In the genomic region with DNA sequence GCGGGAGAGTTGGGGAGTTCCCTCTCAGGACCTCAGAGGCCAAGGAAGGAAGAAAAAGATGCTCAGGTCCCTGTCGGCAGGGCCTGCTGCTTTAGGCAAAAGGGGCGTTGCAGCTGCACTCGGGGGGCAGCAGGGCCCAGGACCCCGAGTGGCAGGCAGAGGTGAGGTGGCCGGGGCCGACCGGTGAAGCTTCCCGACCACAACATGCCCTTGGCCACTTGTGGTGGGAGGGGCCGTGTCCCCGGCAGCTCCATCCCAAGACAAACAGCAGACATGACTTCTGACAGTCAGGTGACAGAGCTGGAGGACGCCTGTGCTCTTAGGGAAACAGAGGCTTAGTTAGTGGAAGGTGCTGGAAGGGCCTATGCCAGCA, we compare ENCODE assay signal across 12 cellular contexts. TPM values are rescaled to one million over a fixed set of nuclear protein-coding genes. Genes with fewer than 3 reads are reported as not detected.
DNase-seq lines count a peak whose midpoint lies in the region; ATAC-seq and TF ChIP-seq lines count a peak whose summit lies in the region.
"Had no signal": no experiment of that assay in that cellular context is flagged by ENCODE, and none has a peak within 500 bp of the region (broad histone marks: within the 10 kb centered on the region; RNA-seq: fewer than 3 reads in every experiment).

No MANE protein-coding gene starts in this region.

- H3K4me1 ChIP-seq in HCT116 (ENCODE audit: control insufficient read depth in 1 of 2, insufficient read depth in 2 of 2, low read length in 2 of 2) (peaks cover 0 to 4% of the 10 kb centered on the region in 2 experiments; a peak in 1 of 4 replicates), PC-9 (replicated peaks; ENCODE audit: insufficient read depth) (no peaks in the 10 kb centered on the region)

- no peak overlapping the region for H3K9ac ChIP-seq in HCT116 (ENCODE audit: low read length)
- H3K9ac ChIP-seq: BLaER1 had no signal

- ATAC-seq in HCT116: no peak

- intact Hi-C loops in HCT116 (cut with micrococcal nuclease) (no loop called here), PC-9 (cut with micrococcal nuclease; ENCODE audit: unreplicated experiment) (no loop called here)

- BruUV-seq in HCT116 (replicated peaks; lab: Mats Ljungman, UMichigan) (no TSS peak), PC-9 (replicated peaks; lab: Mats Ljungman, UMichigan) (no TSS peak)

- no peak for DNase-seq in T-helper 2 cell treated with Interferon-gamma antibody and Interleukin-4, amounts not matched to agents 5 μg/mL and 100 μg/mL, for 36 hours (ENCODE audit: low spot score)
- DNase-seq in T-helper 2 cell (no peak), HCT116 (ENCODE audit: low read depth, low spot score) (no peak), coronary artery (ENCODE audit: low spot score) (peak; percentile 69), islet precursor cell (peak; percentile 35), Kasumi-1 (lab: John Stamatoyannopoulos, UW) (no peak), iPS-NIHi7 (ENCODE audit: extremely low spot score) (no peak), PC-9 (no peak)
- DNase-seq: CD8-positive, alpha-beta memory T cell; DMS53 had no signal

- H3K27me3 Mint-ChIP-seq in T-helper 2 cell treated with Interferon-gamma antibody and Interleukin-4, amounts not matched to agents 5 μg/mL and 100 μg/mL, for 36 hours (ENCODE audit: low read depth): no peaks in the 10 kb centered on the region
- H3K27me3 Mint-ChIP-seq: CD8-positive, alpha-beta memory T cell had no signal

- H3K27me3 ChIP-seq in HCT116 (ENCODE audit: insufficient read depth, low read length) (no peaks in the 10 kb centered on the region), PC-9 (ENCODE audit: insufficient read depth, low read depth) (no peaks in the 10 kb centered on the region)
- H3K27me3 ChIP-seq: BLaER1 had no signal

- H3K9me2 ChIP-seq in HCT116 (ENCODE audit: insufficient read depth): no peaks in the 10 kb centered on the region
- no peaks in the 10 kb centered on the region for H3K9me2 ChIP-seq in PC-9 (ENCODE audit: insufficient read depth)

- H3K4me3 ChIP-seq in HCT116 (replicated peaks in 1 of 2; ENCODE audit: low read depth in 1 of 2, low read length in 2 of 2): no peak overlapping the region
- H3K4me3 ChIP-seq in coronary artery: no peak overlapping the region
- no peak overlapping the region for H3K4me3 ChIP-seq in PC-9
- H3K4me3 ChIP-seq: BLaER1 had no signal

- H3K79me2 ChIP-seq in HCT116 (ENCODE audit: insufficient read depth, low read length) (no peaks in the 10 kb centered on the region), PC-9 (ENCODE audit: low read depth) (no peaks in the 10 kb centered on the region)

- H4K20me1 ChIP-seq in HCT116 (ENCODE audit: insufficient read depth) (no peaks in the 10 kb centered on the region), PC-9 (ENCODE audit: insufficient read depth) (no peaks in the 10 kb centered on the region)

- H3K9me3 ChIP-seq in HCT116 (ENCODE audit: control insufficient read depth in 1 of 2, insufficient read depth in 1 of 2, low read depth in 1 of 2, low read length in 2 of 2): peaks cover 0 to under 1% of the 10 kb centered on the region in 2 experiments; a peak in 1 of 4 replicates
- H3K9me3 ChIP-seq in PC-9 (ENCODE audit: insufficient read depth, low read depth): no peaks in the 10 kb centered on the region

- no peak for TF ChIP-seq RAD21 in HCT116 (IDR thresholded peaks at IDR 0.05; ENCODE audit: low read depth)

- CTCF ChIA-PET in HCT116 (lab: Charles Lee) (no interaction called here), PC-9 (lab: Charles Lee) (interaction anchor here (0.6 kb wide), 1 partner anchor 90 kb away, joined by 5 read pairs; no protein-coding TSS in a partner anchor)

- peak overlapping the region; percentile 36 for H3K27ac Mint-ChIP-seq in T-helper 2 cell treated with Interferon-gamma antibody and Interleukin-4, amounts not matched to agents 5 μg/mL and 100 μg/mL, for 36 hours

- H3K36me3 ChIP-seq in HCT116 (ENCODE audit: control insufficient read depth in 1 of 2, insufficient read depth in 2 of 2, low read length in 2 of 2) (peaks cover 9 to 29% of the 10 kb centered on the region in 2 experiments), PC-9 (ENCODE audit: low read depth) (peaks cover under 1% of the 10 kb centered on the region; the same call in 1 of the 2 replicates)

- H3K4me3 Mint-ChIP-seq in T-helper 2 cell treated with Interferon-gamma antibody and Interleukin-4, amounts not matched to agents 5 μg/mL and 100 μg/mL, for 36 hours: no peak overlapping the region
- H3K4me3 Mint-ChIP-seq: CD8-positive, alpha-beta memory T cell had no signal

- H3F3A ChIP-seq in PC-9 (ENCODE audit: insufficient read depth, low read depth): peaks cover 4% of the 10 kb centered on the region; the same call in 1 of the 2 replicates

- H3K4me1 Mint-ChIP-seq in T-helper 2 cell treated with Interferon-gamma antibody and Interleukin-4, amounts not matched to agents 5 μg/mL and 100 μg/mL, for 36 hours (ENCODE audit: low read depth): no peaks in the 10 kb centered on the region
- H3K4me1 Mint-ChIP-seq: CD8-positive, alpha-beta memory T cell had no signal

- TF ChIP-seq CTCF in HCT116 (IDR thresholded peaks at IDR 0.05 in 2 of 3, conservative IDR thresholded peaks at IDR 0.05 in 1 of 3; ENCODE audit: borderline replicate concordance in 1 of 3, insufficient read depth in 1 of 3, low read depth in 2 of 3, low read length in 2 of 3) (no peak), coronary artery (IDR thresholded peaks at IDR 0.05) (no peak), PC-9 (conservative IDR thresholded peaks at IDR 0.05) (no peak)

- POLR2A ChIA-PET in HCT116 (lab: Charles Lee) (no interaction called here), PC-9 (lab: Charles Lee; ENCODE audit: unreplicated experiment) (no interaction called here)

- H3K4me2 ChIP-seq in HCT116 (ENCODE audit: low read length) (no peak overlapping the region), PC-9 (no peak overlapping the region)
- H3K4me2 ChIP-seq: BLaER1 had no signal

- peaks cover 21% of the 10 kb centered on the region for H3K36me3 Mint-ChIP-seq in T-helper 2 cell treated with Interferon-gamma antibody and Interleukin-4, amounts not matched to agents 5 μg/mL and 100 μg/mL, for 36 hours (ENCODE audit: low read depth)

- TF ChIP-seq POLR2A in HCT116 (IDR thresholded peaks at IDR 0.05; ENCODE audit: borderline replicate concordance, extremely low read depth, insufficient read depth, insufficient read length): no peak

- no peaks in the 10 kb centered on the region for H3K9me3 Mint-ChIP-seq in T-helper 2 cell treated with Interferon-gamma antibody and Interleukin-4, amounts not matched to agents 5 μg/mL and 100 μg/mL, for 36 hours
- H3K9me3 Mint-ChIP-seq: CD8-positive, alpha-beta memory T cell had no signal

- H3K27ac ChIP-seq in HCT116 (ENCODE audit: low read depth, low read length) (no peak overlapping the region), coronary artery (no peak overlapping the region), PC-9 (no peak overlapping the region)
- H3K27ac ChIP-seq: 22Rv1, BLaER1 had no signal

- H2AFZ ChIP-seq in HCT116 (ENCODE audit: low read depth, low read length, poor library complexity, severe bottlenecking) (no peak overlapping the region), PC-9 (no peak overlapping the region)

- RAD21 ChIA-PET in HCT116 (lab: Charles Lee; ENCODE audit: low non-redundant PET in 1 of 2, low total read pairs in 2 of 2, uncharacterized antibody in 2 of 2, unreplicated experiment in 2 of 2): no interaction called here

TF ChIP-seq in HCT116, 20 proteins besides CTCF, POLR2A, EP300 and RAD21:
- 0 out of 2 replicates have a peak, but pooled peaks have one; percentile 1 for TF ChIP-seq POLR2AphosphoS5 (IDR thresholded peaks at IDR 0.05; ENCODE audit: low read depth, low read length)
- TF ChIP-seq ELF1 (IDR thresholded peaks at IDR 0.05; ENCODE audit: borderline replicate concordance, low read depth): no peak
- TF ChIP-seq, protein P1, sequence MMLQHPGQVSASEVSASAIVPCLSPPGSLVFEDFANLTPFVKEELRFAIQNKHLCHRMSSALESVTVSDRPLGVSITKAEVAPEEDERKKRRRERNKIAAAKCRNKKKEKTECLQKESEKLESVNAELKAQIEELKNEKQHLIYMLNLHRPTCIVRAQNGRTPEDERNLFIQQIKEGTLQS (IDR thresholded peaks at IDR 0.05): no peak
- TF ChIP-seq TCF7L2 (IDR thresholded peaks at IDR 0.05; ENCODE audit: borderline replicate concordance, extremely low read depth, insufficient read depth, insufficient read length): no peak
- no peak for TF ChIP-seq ZNF274 (IDR thresholded peaks at IDR 0.05; ENCODE audit: low read depth, low read length)
- TF ChIP-seq CBX3 (IDR thresholded peaks at IDR 0.05; ENCODE audit: low read depth): no peak
- TF ChIP-seq EZH2phosphoT487 (IDR thresholded peaks at IDR 0.05; ENCODE audit: borderline replicate concordance): no peak
TF ChIP-seq in HCT116: peak in this region for 1.

RNA-seq across cellular contexts. Expression of a gene that starts 24.5 kb away (rescaled TPM):
- total RNA-seq in HCT116 (2021; ENCODE audit: unreplicated experiment) (112 TPM), PC-9 (2021) (79.2 and 81.0 TPM in 2 replicates)
- polyA plus RNA-seq in HCT116 (2012): 136 and 158 TPM in 2 replicates

RNA-seq across cellular contexts. Expression of a gene that starts 50.0 kb away (rescaled TPM):
- total RNA-seq in HCT116 (2021; ENCODE audit: unreplicated experiment) (97.9 TPM), PC-9 (2021) (58.2 and 58.3 TPM in 2 replicates)
- 90.6 and 114 TPM in 2 replicates for polyA plus RNA-seq in HCT116 (2012)

Comparison
In these comparisons a context has a peak if more than half of its experiments do, and no peak if none do; other contexts are left out.
1. DNase-seq: peak in coronary artery (single experiment) and islet precursor cell (single experiment); none in T-helper 2 cell treated with Interferon-gamma antibody and Interleukin-4, amounts not matched to agents 5 μg/mL and 100 μg/mL, for 36 hours (single experiment), T-helper 2 cell (0 of 5), HCT116 (single experiment), Kasumi-1 (0 of 2), iPS-NIHi7 (single experiment) and PC-9 (0 of 2).